In genomic region chr5:138962619-138963370, GRCh38 we compare ENCODE assay signal across 24 cellular contexts.
A peak's percentile ranks its signal among the peaks of the same experiment; 100 is the strongest.
DNase-seq lines count a peak whose midpoint lies in the region; TF ChIP-seq lines count a peak whose summit lies in the region.
"Had no signal": no experiment of that assay in that cellular context is flagged by ENCODE, and none has a peak within 500 bp of the region (broad histone marks: within the 10 kb centered on the region; RNA-seq: fewer than 3 reads in every experiment).

No MANE protein-coding gene starts in this region.

- TF ChIP-seq POLR2A in lower leg skin (IDR thresholded peaks at IDR 0.05) = no peak

- no peaks in the 10 kb centered on the region for H3K9me3 ChIP-seq in HUES48 (ENCODE audit: control insufficient read depth, insufficient read depth, low read length)
- H3K9me3 ChIP-seq: adrenal gland, Peyer's patch, right atrium auricular region had no signal

- H3K4me1 ChIP-seq in HUES48 (ENCODE audit: control insufficient read depth, insufficient read depth, low read length) = peaks cover 38% of the 10 kb centered on the region
- H3K4me1 ChIP-seq: foreskin keratinocyte had no signal

- H3K27ac ChIP-seq in HUES48 (ENCODE audit: low read depth, low read length) = peak overlapping the region; percentile 80
- H3K27ac ChIP-seq: foreskin keratinocyte, GM23248, Peyer's patch, right atrium auricular region had no signal

- TF ChIP-seq CTCF in lower leg skin (IDR thresholded peaks at IDR 0.05) = no peak

- DNase-seq in astrocyte of the hippocampus (ENCODE audit: low read depth, low spot score) (peak; percentile 47), iPS-NIHi11 (ENCODE audit: low spot score) (peak; percentile 56), posterior vena cava (ENCODE audit: low spot score) (peak; percentile 22), NCI-H1048 (lab: John Stamatoyannopoulos, UW) (no peak), lower leg skin (ENCODE audit: low spot score in 2 of 2) (no peak), SHP77 treated with DMSO at 0.1 percent for 48 hours (lab: John Stamatoyannopoulos, UW) (no peak)
- DNase-seq in activated effector memory CD4-positive, alpha-beta T cell treated with anti-CD3 and anti-CD28 coated beads, Interleukin-2, amount 50 U/mL, for 16 hours = no peak
- DNase-seq: activated CD4-positive, alpha-beta T cell treated with anti-CD3 and anti-CD28 coated beads, Interleukin-2, amount 50 U/mL, for 1 hour; activated CD8-positive, alpha-beta memory T cell treated with anti-CD3 and anti-CD28 coated beads, Interleukin-2, amount 50 U/mL, for 4 hours; activated gamma-delta T cell treated with Interleukin-2 at 50 U/mL for 16 hours; C1 segment of cervical spinal cord; EL; erythroblast; foreskin keratinocyte; GM23248; NCI-H1105; NCI-H2081; NCI-H345; NK-92 treated with Interleukin-12 subunit alpha and Interleukin-12 subunit beta, amount 100 ng/mL, for 24 hours had no signal

- H3K4me3 ChIP-seq in HUES48 (ENCODE audit: low read depth, low read length) (no peak overlapping the region), lower leg skin (ENCODE audit: low read depth, poor library complexity, severe bottlenecking) (no peak overlapping the region)
- H3K4me3 ChIP-seq: GM23248, hepatocyte, Peyer's patch, right atrium auricular region had no signal

- no peak overlapping the region for H3K9ac ChIP-seq in HUES48 (ENCODE audit: low read depth, low read length)
- H3K9ac ChIP-seq: GM23248 had no signal

- no peaks in the 10 kb centered on the region for H3K27me3 ChIP-seq in HUES48 (ENCODE audit: control insufficient read depth, insufficient read depth, low read length)
- H3K27me3 ChIP-seq: adrenal gland, foreskin keratinocyte, hepatocyte, Peyer's patch, right atrium auricular region had no signal

- WGBS in lower leg skin, 2 donors = 92 to 98% methylated on average over 4 of the region's 4 CpGs

- intact Hi-C loops in posterior vena cava (cut with DNase I) = no loop called here
- intact Hi-C loops in lower leg skin (cut with DNase I; ENCODE audit: low total_unique reads) = no loop called here

- no peaks in the 10 kb centered on the region for H3K36me3 ChIP-seq in HUES48 (ENCODE audit: control insufficient read depth, insufficient read depth, low read length)
- H3K36me3 ChIP-seq: adrenal gland, Peyer's patch, right atrium auricular region had no signal

Comparison
In these comparisons a context has a peak if more than half of its experiments do, and no peak if none do; other contexts are left out.
1. DNase-seq: peak in astrocyte of the hippocampus (single experiment), iPS-NIHi11 (single experiment) and posterior vena cava (single experiment); none in activated effector memory CD4-positive, alpha-beta T cell treated with anti-CD3 and anti-CD28 coated beads, Interleukin-2, amount 50 U/mL, for 16 hours (single experiment), NCI-H1048 (single experiment), lower leg skin (0 of 2) and SHP77 treated with DMSO at 0.1 percent for 48 hours (single experiment).